In the genomic region with DNA sequence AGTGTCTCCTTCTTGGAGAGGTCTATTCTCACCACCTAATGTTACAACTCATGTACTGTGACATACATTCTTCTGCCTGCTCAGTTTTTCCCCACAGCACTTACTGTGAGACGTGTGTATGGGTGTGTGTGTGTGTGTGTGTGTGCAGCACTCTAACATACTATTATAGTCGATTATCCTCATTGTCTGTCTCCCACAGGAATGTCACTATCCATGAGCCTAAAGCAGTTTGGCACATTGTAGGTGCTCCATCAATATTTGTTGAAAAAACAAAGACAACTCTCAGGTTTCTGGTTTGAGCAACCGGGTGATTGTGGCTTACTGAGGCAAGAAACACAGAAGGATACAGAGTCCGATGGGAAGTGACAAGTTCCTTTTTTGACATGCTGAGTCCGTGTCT, we compare ENCODE assay signal across 22 cellular contexts. TPM values are rescaled to one million over a fixed set of nuclear protein-coding genes. Genes with fewer than 3 reads are reported as not detected.
A peak's percentile ranks its signal among the peaks of the same experiment; 100 is the strongest.
DNase-seq lines count a peak whose midpoint lies in the region; ATAC-seq, FAIRE-seq and TF ChIP-seq lines count a peak whose summit lies in the region.
"Had no signal": no experiment of that assay in that cellular context is flagged by ENCODE, and none has a peak within 500 bp of the region (broad histone marks: within the 10 kb centered on the region; RNA-seq: fewer than 3 reads in every experiment).

No MANE protein-coding gene starts in this region.

- TF ChIP-seq RAD21 in HepG2 (CRISPR knock-in tag; IDR thresholded peaks at IDR 0.05) = no peak

- POLR2A ChIA-PET in HepG2 (lab: Yijun Ruan, JAX) = no interaction called here

- H2AFZ ChIP-seq in HepG2 (ENCODE audit: low read length) = no peak overlapping the region

- TF ChIP-seq CTCF in HepG2 (CRISPR knock-in tag; IDR thresholded peaks at IDR 0.05) = no peak
- TF ChIP-seq CTCF in lower leg skin (IDR thresholded peaks at IDR 0.05) = no peak

- ATAC-seq in HepG2 (peak; percentile 54), HG03354 (IDR thresholded peaks at IDR 0.05; ENCODE audit: poor library complexity, severe bottlenecking, unreplicated experiment) (no peak)
- ATAC-seq: Panc1, T-cell had no signal

- H3K9ac ChIP-seq in HepG2 (ENCODE audit: insufficient read depth, low read depth, low read length) = no peak overlapping the region

- H3K79me2 ChIP-seq in HepG2 (ENCODE audit: insufficient read depth, low read length) = no peaks in the 10 kb centered on the region

- CTCF ChIA-PET in HepG2 (lab: Yijun Ruan, JAX; ENCODE audit: low intra/inter-chr PET ratio, low total read pairs) = no interaction called here

- in situ Hi-C loops in KBM-7 (cut with MboI; ENCODE audit: low pct_unique_long_range_greater_than_20kb, low sequenced_read_pairs) = no loop called here
- in situ Hi-C loops in HepG2 (cut with HindIII; ENCODE audit: extremely low pct_ligation_motif_present, low pct_unique_long_range_greater_than_20kb) = no loop called here

- H3K4me2 ChIP-seq in HepG2 (ENCODE audit: low read depth, low read length) = peak overlapping the region; percentile 63

- H3K27me3 ChIP-seq in HepG2 (ENCODE audit: control insufficient read depth in 1 of 2, insufficient read depth in 2 of 2, low read length in 2 of 2) = no peaks in the 10 kb centered on the region
- H3K27me3 ChIP-seq: SJCRH30 had no signal

- H3K36me3 ChIP-seq in HepG2 (replicated peaks in 1 of 2; ENCODE audit: control insufficient read depth in 1 of 2, insufficient read depth in 2 of 2, low read length in 2 of 2) = no peaks in the 10 kb centered on the region
- H3K36me3 ChIP-seq: SJCRH30 had no signal

- intact Hi-C loops in HepG2 (cut with micrococcal nuclease; ENCODE audit: unreplicated experiment) = no loop called here
- intact Hi-C loops in lower leg skin (cut with DNase I; ENCODE audit: low total_unique reads) = no loop called here

- H4K20me1 ChIP-seq in HepG2 (ENCODE audit: insufficient read depth, low read length) = no peaks in the 10 kb centered on the region

- DNase-seq in NCI-H2227 (lab: John Stamatoyannopoulos, UW; ENCODE audit: unreplicated experiment) = peak; percentile 10
- DNase-seq in NCI-H2227 treated with DMSO at 0.1 percent for 48 hours (lab: John Stamatoyannopoulos, UW) = no peak
- DNase-seq in KBM-7 = peak; percentile 29
- DNase-seq in NCI-H69 (lab: John Stamatoyannopoulos, UW) = peak; percentile 66
- DNase-seq in HepG2 (ENCODE audit: low spot score) = peak; percentile 25
- no peak for DNase-seq in DMS79 treated with DMSO at 0.1 percent for 48 hours (lab: John Stamatoyannopoulos, UW)
- no peak for DNase-seq in lower leg skin (ENCODE audit: low spot score in 2 of 2)
- DNase-seq: DMS53; EL; H9; HFFc6; KG1; NCI-H1417; NCI-H187 treated with DMSO at 0.1 percent for 48 hours; NCI-H524 treated with DMSO at 0.1 percent for 48 hours; NK-92 treated with Interleukin-12 subunit alpha and Interleukin-12 subunit beta, amount 100 ng/mL, for 24 hours; SJCRH30; T-cell had no signal

- TF ChIP-seq POLR2A in HepG2 (IDR thresholded peaks at IDR 0.05; ENCODE audit: insufficient read depth in 1 of 2, low read depth in 2 of 2, low read length in 2 of 2) (no peak), lower leg skin (IDR thresholded peaks at IDR 0.05) (no peak)

- H3K9me3 ChIP-seq in HepG2 (ENCODE audit: low read length) = no peaks in the 10 kb centered on the region

- peaks cover 59% of the 10 kb centered on the region for H3K4me1 ChIP-seq in HepG2 (ENCODE audit: insufficient read depth, low read length)
- H3K4me1 ChIP-seq: SJCRH30 had no signal

- FAIRE-seq in HepG2 (lab: Jason Lieb, UNC) = no peak
- FAIRE-seq: D721Med had no signal

- BruUV-seq in HepG2 (replicated peaks; lab: Mats Ljungman, UMichigan) = no TSS peak

- WGBS in HepG2 (ENCODE audit: low lambda C conversion rate) = 0% methylated on average over 5 of the region's 5 CpGs
- WGBS in lower leg skin, 2 donors = 47 to 58% methylated on average over 5 of the region's 5 CpGs

- H3K4me3 ChIP-seq in HepG2 (replicated peaks in 1 of 3; ENCODE audit: insufficient read depth in 1 of 3, low read depth in 2 of 3, low read length in 3 of 3) (no peak overlapping the region), lower leg skin (ENCODE audit: low read depth, poor library complexity, severe bottlenecking) (no peak overlapping the region)
- H3K4me3 ChIP-seq: SJCRH30 had no signal

- no peak overlapping the region for H3K27ac ChIP-seq in HepG2 (ENCODE audit: extremely low read length, insufficient read depth, low read length)
- H3K27ac ChIP-seq: C4-2B, SJCRH30 had no signal

- TF ChIP-seq EP300 in HepG2 (IDR thresholded peaks at IDR 0.05; ENCODE audit: low read depth in 2 of 2, low read length in 2 of 2) (peak in 1 of 2 experiments; percentile 6; a peak in 1 of 4 replicates), HepG2 (CRISPR knock-in tag; IDR thresholded peaks at IDR 0.05; ENCODE audit: borderline replicate concordance) (no peak)

TF ChIP-seq in HepG2, 621 proteins besides CTCF, POLR2A, EP300 and RAD21:
- TF ChIP-seq CENPX (CRISPR knock-in tag; IDR thresholded peaks at IDR 0.05) (no peak), SOX13 (IDR thresholded peaks at IDR 0.05) (no peak), SOX13 (CRISPR knock-in tag; conservative IDR thresholded peaks at IDR 0.05 in 1 of 2, IDR thresholded peaks at IDR 0.05 in 1 of 2) (peak in 1 of 2 experiments; percentile 43; a peak in 1 of 4 replicates), SOX6 (IDR thresholded peaks at IDR 0.05) (no peak), SOX6 (CRISPR knock-in tag; IDR thresholded peaks at IDR 0.05) (peak; percentile 30; the same call in 1 of the 2 replicates)
TF ChIP-seq in HepG2: peak in this region for 2.

RNA-seq across cellular contexts. Expression of a gene that starts 8.6 kb away (rescaled TPM):
- total RNA-seq in HepG2 (2016; rRNA removed; fragmentation: Illumina TruSeq; extraction: Trizol) = 33.9 and 36.1 TPM in 2 replicates
- 162 and 189 TPM in 2 replicates for total RNA-seq in HepG2 (2016; cell fraction: cytosol; rRNA removed; fragmentation: Illumina TruSeq; extraction: Trizol; ENCODE audit: low read depth)
- 30.8 and 31.4 TPM in 2 replicates for total RNA-seq in HepG2 (2016; cell fraction: insoluble cytoplasmic fraction; rRNA removed; fragmentation: Illumina TruSeq; extraction: Trizol)
- 58.8 and 62.0 TPM in 2 replicates for total RNA-seq in HepG2 (2016; cell fraction: membrane; rRNA removed; fragmentation: Illumina TruSeq; extraction: Trizol)
- total RNA-seq in HepG2 (2016; cell fraction: nucleus; rRNA removed; fragmentation: Illumina TruSeq; extraction: Trizol) = 23.0 and 30.4 TPM in 2 replicates
- 8.2 and 10.6 TPM in 2 replicates for polyA plus RNA-seq in HepG2 (2011; rRNA removed)
- 4.0 and 6.0 TPM in 2 replicates for polyA plus RNA-seq in HepG2 (2011; cell fraction: cytosol; rRNA removed)
- polyA plus RNA-seq in HepG2 (2011; cell fraction: nucleus; rRNA removed) = 5.9 TPM in 2 replicates
- polyA plus RNA-seq in HepG2 (2012) = 7.7 and 10.0 TPM in 2 replicates
- polyA plus RNA-seq in HepG2 (2016; cell fraction: cytosol; fragmentation: Illumina TruSeq; extraction: Trizol; ENCODE audit: low read depth) = 0.40 and 0.43 TPM in 2 replicates
- polyA plus RNA-seq in HepG2 (2016; cell fraction: insoluble cytoplasmic fraction; fragmentation: Illumina TruSeq; extraction: Trizol; ENCODE audit: low read depth) = 11.5 and 14.1 TPM in 2 replicates
- polyA plus RNA-seq in HepG2 (2016; cell fraction: membrane; fragmentation: Illumina TruSeq; extraction: Trizol; ENCODE audit: low read depth) = 1.4 and 1.5 TPM in 2 replicates
- polyA plus RNA-seq in HepG2 (2016; cell fraction: nucleus; fragmentation: Illumina TruSeq; extraction: Trizol; ENCODE audit: insufficient read depth, low read depth) = 10.4 and 11.0 TPM in 2 replicates
- 14.6 and 32.0 TPM in 2 replicates for polyA minus RNA-seq in HepG2 (2011; rRNA and poly(A)+ RNA removed; ENCODE audit: low replicate concordance)
- polyA minus RNA-seq in HepG2 (2011; cell fraction: cytosol; rRNA and poly(A)+ RNA removed) = 25.8 and 28.3 TPM in 2 replicates
- 52.4 and 54.6 TPM in 2 replicates for polyA minus RNA-seq in HepG2 (2011; cell fraction: nucleus; rRNA and poly(A)+ RNA removed)
- 10 to 100 TPM; 14.6 to 24.6 (median 17.7) TPM for total RNA-seq in lower leg skin

Comparison
In these comparisons a context has a peak if more than half of its experiments do, and no peak if none do; other contexts are left out.
1. DNase-seq: peak in NCI-H2227 (single experiment), KBM-7 (single experiment), NCI-H69 (single experiment) and HepG2 (single experiment); none in NCI-H2227 treated with DMSO at 0.1 percent for 48 hours (single experiment), DMS79 treated with DMSO at 0.1 percent for 48 hours (single experiment) and lower leg skin (0 of 2).